Comparison of ENCODE assay signal across 1 cellular context in the genomic region with DNA sequence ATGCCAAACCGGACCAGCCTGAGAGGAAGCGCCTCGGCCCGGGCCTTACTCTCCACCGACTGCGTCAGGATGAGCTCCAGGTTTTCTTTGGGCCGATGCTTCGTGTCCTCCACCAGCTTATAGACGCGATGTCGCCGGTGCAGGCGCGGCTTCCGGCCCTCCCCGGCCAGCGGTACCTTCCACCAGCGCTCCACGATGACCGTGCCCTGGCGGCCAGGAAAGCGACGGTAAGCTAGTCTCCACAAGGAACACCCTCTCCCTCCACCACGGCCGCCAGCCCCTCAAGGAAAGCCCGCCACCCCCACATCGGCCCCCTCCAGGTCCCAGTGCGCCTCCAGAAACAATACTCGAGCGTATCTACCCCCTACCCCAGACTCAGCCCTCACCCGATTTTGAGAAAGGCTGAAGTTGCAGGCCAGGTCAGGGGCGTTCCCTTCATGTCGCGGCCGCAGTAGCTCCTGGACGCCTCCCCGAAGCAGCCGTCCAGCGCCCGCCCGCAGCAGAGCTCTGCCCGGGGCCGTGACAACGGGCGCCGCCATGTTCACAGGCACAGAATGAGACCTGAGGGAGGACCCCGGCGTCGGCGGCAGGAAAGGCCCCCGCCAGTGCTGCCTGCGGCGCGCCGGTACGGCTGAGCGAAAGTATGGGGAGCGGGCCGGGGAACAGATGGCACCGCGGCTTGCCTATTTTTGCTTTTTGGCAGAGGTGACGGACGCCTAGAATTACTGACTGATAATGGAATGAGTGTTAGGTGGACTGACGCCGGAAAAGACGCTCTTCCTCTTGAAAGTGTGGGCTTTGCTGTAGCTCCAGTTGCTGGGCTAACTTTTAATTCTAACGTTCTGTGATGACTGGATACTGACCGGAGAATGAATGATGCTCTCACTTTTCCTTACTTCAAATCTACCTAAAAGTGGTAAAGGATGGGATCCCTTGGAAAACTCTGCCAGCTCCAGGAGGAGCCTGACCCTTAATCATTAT.
TF ChIP-seq lines count a peak whose summit lies in the region.

A gene (minus strand): TSS at position 556 of the 981 bp plus-strand sequence. CDS start 17 bp downstream, at position 539.

TF ChIP-seq in HepG2, 621 proteins besides CTCF, POLR2A, EP300 and RAD21 (continued from another document and continues in another):
- TF ChIP-seq, protein P1, sequence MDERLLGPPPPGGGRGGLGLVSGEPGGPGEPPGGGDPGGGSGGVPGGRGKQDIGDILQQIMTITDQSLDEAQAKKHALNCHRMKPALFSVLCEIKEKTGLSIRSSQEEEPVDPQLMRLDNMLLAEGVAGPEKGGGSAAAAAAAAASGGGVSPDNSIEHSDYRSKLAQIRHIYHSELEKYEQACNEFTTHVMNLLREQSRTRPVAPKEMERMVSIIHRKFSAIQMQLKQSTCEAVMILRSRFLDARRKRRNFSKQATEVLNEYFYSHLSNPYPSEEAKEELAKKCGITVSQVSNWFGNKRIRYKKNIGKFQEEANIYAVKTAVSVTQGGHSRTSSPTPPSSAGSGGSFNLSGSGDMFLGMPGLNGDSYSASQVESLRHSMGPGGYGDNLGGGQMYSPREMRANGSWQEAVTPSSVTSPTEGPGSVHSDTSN (CRISPR knock-in tag; IDR thresholded peaks at IDR 0.05): no peak
- 0 out of 2 replicates have a peak, but pooled peaks have one; percentile 54 for TF ChIP-seq MTF1 (CRISPR knock-in tag; IDR thresholded peaks at IDR 0.05)
- TF ChIP-seq, protein P2, sequence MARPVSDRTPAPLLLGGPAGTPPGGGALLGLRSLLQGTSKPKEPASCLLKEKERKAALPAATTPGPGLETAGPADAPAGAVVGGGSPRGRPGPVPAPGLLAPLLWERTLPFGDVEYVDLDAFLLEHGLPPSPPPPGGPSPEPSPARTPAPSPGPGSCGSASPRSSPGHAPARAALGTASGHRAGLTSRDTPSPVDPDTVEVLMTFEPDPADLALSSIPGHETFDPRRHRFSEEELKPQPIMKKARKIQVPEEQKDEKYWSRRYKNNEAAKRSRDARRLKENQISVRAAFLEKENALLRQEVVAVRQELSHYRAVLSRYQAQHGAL (CRISPR knock-in tag; IDR thresholded peaks at IDR 0.05; ENCODE audit: not compliant biosample characterization): peak; percentile 55
- no peak for TF ChIP-seq ZMYM2 (CRISPR knock-in tag; IDR thresholded peaks at IDR 0.05)
- peak; percentile 72 for TF ChIP-seq DR1 (CRISPR knock-in tag; IDR thresholded peaks at IDR 0.05)
- TF ChIP-seq, protein P3, sequence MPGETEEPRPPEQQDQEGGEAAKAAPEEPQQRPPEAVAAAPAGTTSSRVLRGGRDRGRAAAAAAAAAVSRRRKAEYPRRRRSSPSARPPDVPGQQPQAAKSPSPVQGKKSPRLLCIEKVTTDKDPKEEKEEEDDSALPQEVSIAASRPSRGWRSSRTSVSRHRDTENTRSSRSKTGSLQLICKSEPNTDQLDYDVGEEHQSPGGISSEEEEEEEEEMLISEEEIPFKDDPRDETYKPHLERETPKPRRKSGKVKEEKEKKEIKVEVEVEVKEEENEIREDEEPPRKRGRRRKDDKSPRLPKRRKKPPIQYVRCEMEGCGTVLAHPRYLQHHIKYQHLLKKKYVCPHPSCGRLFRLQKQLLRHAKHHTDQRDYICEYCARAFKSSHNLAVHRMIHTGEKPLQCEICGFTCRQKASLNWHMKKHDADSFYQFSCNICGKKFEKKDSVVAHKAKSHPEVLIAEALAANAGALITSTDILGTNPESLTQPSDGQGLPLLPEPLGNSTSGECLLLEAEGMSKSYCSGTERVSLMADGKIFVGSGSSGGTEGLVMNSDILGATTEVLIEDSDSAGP (CRISPR knock-in tag; IDR thresholded peaks at IDR 0.05; ENCODE audit: borderline replicate concordance): peak; percentile 89; the same call in 1 of the 2 replicates
- TF ChIP-seq ZNF546 (CRISPR knock-in tag; conservative IDR thresholded peaks at IDR 0.05): 0 out of 2 replicates have a peak, but pooled peaks have one; percentile 55
- TF ChIP-seq, protein P4, sequence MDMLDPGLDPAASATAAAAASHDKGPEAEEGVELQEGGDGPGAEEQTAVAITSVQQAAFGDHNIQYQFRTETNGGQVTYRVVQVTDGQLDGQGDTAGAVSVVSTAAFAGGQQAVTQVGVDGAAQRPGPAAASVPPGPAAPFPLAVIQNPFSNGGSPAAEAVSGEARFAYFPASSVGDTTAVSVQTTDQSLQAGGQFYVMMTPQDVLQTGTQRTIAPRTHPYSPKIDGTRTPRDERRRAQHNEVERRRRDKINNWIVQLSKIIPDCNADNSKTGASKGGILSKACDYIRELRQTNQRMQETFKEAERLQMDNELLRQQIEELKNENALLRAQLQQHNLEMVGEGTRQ (IDR thresholded peaks at IDR 0.05; ENCODE audit: low read depth, low read length): no peak
- TF ChIP-seq, protein P4 (CRISPR knock-in tag; IDR thresholded peaks at IDR 0.05; ENCODE audit: borderline replicate concordance): no peak
- TF ChIP-seq, protein P5, sequence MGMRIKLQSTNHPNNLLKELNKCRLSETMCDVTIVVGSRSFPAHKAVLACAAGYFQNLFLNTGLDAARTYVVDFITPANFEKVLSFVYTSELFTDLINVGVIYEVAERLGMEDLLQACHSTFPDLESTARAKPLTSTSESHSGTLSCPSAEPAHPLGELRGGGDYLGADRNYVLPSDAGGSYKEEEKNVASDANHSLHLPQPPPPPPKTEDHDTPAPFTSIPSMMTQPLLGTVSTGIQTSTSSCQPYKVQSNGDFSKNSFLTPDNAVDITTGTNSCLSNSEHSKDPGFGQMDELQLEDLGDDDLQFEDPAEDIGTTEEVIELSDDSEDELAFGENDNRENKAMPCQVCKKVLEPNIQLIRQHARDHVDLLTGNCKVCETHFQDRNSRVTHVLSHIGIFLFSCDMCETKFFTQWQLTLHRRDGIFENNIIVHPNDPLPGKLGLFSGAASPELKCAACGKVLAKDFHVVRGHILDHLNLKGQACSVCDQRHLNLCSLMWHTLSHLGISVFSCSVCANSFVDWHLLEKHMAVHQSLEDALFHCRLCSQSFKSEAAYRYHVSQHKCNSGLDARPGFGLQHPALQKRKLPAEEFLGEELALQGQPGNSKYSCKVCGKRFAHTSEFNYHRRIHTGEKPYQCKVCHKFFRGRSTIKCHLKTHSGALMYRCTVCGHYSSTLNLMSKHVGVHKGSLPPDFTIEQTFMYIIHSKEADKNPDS (CRISPR knock-in tag; IDR thresholded peaks at IDR 0.05): no peak
- TF ChIP-seq BCL6 (CRISPR knock-in tag; IDR thresholded peaks at IDR 0.05): peak; percentile 23; the same call in 1 of the 2 replicates
- TF ChIP-seq ZNF251 (CRISPR knock-in tag; IDR thresholded peaks at IDR 0.05): no peak
- no peak for TF ChIP-seq ZNF569 (CRISPR knock-in tag; IDR thresholded peaks at IDR 0.05; ENCODE audit: borderline replicate concordance)
- peak; percentile 51; the same call in 1 of the 2 replicates for TF ChIP-seq MAF1 (CRISPR knock-in tag; IDR thresholded peaks at IDR 0.05; ENCODE audit: borderline replicate concordance)
- TF ChIP-seq CREB1 (IDR thresholded peaks at IDR 0.05): no peak
- TF ChIP-seq CREB1 (CRISPR knock-in tag; IDR thresholded peaks at IDR 0.05): peak; percentile 60
- TF ChIP-seq CBX1 (IDR thresholded peaks at IDR 0.05; ENCODE audit: low read depth): no peak
- no peak for TF ChIP-seq ZNF34 (CRISPR knock-in tag; IDR thresholded peaks at IDR 0.05; ENCODE audit: borderline replicate concordance)
- TF ChIP-seq ZNF563 (CRISPR knock-in tag; IDR thresholded peaks at IDR 0.05): 0 out of 2 replicates have a peak, but pooled peaks have one; percentile 65
- no peak for TF ChIP-seq ZNF557 (CRISPR knock-in tag; IDR thresholded peaks at IDR 0.05)
- TF ChIP-seq TOE1 (CRISPR knock-in tag; IDR thresholded peaks at IDR 0.05): 0 out of 2 replicates have a peak, but pooled peaks have one; percentile 24
- TF ChIP-seq AHR (CRISPR knock-in tag; IDR thresholded peaks at IDR 0.05): no peak
- TF ChIP-seq MXI1 (IDR thresholded peaks at IDR 0.05; ENCODE audit: borderline replicate concordance, low read depth, low read length): peak; percentile 41; the same call in 1 of the 3 replicates
- no peak for TF ChIP-seq ATF7 (IDR thresholded peaks at IDR 0.05)
- TF ChIP-seq ATF7 (CRISPR knock-in tag; IDR thresholded peaks at IDR 0.05): no peak
- TF ChIP-seq, protein P6, sequence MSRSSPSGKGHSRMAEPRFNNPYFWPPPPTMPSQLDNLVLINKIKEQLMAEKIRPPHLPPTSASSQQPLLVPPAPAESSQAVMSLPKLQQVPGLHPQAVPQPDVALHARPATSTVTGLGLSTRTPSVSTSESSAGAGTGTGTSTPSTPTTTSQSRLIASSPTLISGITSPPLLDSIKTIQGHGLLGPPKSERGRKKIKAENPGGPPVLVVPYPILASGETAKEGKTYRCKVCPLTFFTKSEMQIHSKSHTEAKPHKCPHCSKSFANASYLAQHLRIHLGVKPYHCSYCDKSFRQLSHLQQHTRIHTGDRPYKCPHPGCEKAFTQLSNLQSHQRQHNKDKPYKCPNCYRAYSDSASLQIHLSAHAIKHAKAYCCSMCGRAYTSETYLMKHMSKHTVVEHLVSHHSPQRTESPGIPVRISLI (CRISPR knock-in tag; IDR thresholded peaks at IDR 0.05; ENCODE audit: borderline replicate concordance): no peak
- TF ChIP-seq ZNF678 (CRISPR knock-in tag; IDR thresholded peaks at IDR 0.05): no peak
- TF ChIP-seq, protein P7, sequence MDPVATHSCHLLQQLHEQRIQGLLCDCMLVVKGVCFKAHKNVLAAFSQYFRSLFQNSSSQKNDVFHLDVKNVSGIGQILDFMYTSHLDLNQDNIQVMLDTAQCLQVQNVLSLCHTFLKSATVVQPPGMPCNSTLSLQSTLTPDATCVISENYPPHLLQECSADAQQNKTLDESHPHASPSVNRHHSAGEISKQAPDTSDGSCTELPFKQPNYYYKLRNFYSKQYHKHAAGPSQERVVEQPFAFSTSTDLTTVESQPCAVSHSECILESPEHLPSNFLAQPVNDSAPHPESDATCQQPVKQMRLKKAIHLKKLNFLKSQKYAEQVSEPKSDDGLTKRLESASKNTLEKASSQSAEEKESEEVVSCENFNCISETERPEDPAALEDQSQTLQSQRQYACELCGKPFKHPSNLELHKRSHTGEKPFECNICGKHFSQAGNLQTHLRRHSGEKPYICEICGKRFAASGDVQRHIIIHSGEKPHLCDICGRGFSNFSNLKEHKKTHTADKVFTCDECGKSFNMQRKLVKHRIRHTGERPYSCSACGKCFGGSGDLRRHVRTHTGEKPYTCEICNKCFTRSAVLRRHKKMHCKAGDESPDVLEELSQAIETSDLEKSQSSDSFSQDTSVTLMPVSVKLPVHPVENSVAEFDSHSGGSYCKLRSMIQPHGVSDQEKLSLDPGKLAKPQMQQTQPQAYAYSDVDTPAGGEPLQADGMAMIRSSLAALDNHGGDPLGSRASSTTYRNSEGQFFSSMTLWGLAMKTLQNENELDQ (CRISPR knock-in tag; IDR thresholded peaks at IDR 0.05; ENCODE audit: borderline replicate concordance): peak; percentile 60; the same call in 1 of the 2 replicates
- TF ChIP-seq, protein P8, sequence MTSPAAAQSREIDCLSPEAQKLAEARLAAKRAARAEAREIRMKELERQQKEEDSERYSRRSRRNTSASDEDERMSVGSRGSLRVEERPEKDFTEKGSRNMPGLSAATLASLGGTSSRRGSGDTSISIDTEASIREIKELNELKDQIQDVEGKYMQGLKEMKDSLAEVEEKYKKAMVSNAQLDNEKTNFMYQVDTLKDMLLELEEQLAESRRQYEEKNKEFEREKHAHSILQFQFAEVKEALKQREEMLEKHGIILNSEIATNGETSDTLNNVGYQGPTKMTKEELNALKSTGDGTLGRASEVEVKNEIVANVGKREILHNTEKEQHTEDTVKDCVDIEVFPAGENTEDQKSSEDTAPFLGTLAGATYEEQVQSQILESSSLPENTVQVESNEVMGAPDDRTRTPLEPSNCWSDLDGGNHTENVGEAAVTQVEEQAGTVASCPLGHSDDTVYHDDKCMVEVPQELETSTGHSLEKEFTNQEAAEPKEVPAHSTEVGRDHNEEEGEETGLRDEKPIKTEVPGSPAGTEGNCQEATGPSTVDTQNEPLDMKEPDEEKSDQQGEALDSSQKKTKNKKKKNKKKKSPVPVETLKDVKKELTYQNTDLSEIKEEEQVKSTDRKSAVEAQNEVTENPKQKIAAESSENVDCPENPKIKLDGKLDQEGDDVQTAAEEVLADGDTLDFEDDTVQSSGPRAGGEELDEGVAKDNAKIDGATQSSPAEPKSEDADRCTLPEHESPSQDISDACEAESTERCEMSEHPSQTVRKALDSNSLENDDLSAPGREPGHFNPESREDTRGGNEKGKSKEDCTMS (CRISPR knock-in tag; conservative IDR thresholded peaks at IDR 0.05): no peak
- TF ChIP-seq ZNF232 (CRISPR knock-in tag; IDR thresholded peaks at IDR 0.05; ENCODE audit: borderline replicate concordance): no peak
- no peak for TF ChIP-seq ZNF205 (CRISPR knock-in tag; IDR thresholded peaks at IDR 0.05)
- TF ChIP-seq ERF (CRISPR knock-in tag; IDR thresholded peaks at IDR 0.05): no peak
- no peak for TF ChIP-seq ZNF839 (CRISPR knock-in tag; IDR thresholded peaks at IDR 0.05; ENCODE audit: borderline replicate concordance)
- TF ChIP-seq ZNF780A (CRISPR knock-in tag; IDR thresholded peaks at IDR 0.05): no peak
- TF ChIP-seq CBX5 (CRISPR knock-in tag; IDR thresholded peaks at IDR 0.05; ENCODE audit: borderline replicate concordance): peak; percentile 84; the same call in 1 of the 2 replicates
- peak; percentile 33 for TF ChIP-seq ELF3 (CRISPR knock-in tag; IDR thresholded peaks at IDR 0.05)
- TF ChIP-seq, protein P9, sequence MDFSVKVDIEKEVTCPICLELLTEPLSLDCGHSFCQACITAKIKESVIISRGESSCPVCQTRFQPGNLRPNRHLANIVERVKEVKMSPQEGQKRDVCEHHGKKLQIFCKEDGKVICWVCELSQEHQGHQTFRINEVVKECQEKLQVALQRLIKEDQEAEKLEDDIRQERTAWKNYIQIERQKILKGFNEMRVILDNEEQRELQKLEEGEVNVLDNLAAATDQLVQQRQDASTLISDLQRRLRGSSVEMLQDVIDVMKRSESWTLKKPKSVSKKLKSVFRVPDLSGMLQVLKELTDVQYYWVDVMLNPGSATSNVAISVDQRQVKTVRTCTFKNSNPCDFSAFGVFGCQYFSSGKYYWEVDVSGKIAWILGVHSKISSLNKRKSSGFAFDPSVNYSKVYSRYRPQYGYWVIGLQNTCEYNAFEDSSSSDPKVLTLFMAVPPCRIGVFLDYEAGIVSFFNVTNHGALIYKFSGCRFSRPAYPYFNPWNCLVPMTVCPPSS (IDR thresholded peaks at IDR 0.05): no peak
- TF ChIP-seq, protein P10, sequence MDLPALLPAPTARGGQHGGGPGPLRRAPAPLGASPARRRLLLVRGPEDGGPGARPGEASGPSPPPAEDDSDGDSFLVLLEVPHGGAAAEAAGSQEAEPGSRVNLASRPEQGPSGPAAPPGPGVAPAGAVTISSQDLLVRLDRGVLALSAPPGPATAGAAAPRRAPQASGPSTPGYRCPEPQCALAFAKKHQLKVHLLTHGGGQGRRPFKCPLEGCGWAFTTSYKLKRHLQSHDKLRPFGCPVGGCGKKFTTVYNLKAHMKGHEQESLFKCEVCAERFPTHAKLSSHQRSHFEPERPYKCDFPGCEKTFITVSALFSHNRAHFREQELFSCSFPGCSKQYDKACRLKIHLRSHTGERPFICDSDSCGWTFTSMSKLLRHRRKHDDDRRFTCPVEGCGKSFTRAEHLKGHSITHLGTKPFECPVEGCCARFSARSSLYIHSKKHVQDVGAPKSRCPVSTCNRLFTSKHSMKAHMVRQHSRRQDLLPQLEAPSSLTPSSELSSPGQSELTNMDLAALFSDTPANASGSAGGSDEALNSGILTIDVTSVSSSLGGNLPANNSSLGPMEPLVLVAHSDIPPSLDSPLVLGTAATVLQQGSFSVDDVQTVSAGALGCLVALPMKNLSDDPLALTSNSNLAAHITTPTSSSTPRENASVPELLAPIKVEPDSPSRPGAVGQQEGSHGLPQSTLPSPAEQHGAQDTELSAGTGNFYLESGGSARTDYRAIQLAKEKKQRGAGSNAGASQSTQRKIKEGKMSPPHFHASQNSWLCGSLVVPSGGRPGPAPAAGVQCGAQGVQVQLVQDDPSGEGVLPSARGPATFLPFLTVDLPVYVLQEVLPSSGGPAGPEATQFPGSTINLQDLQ (CRISPR knock-in tag; IDR thresholded peaks at IDR 0.05): no peak
